In the genomic region with DNA sequence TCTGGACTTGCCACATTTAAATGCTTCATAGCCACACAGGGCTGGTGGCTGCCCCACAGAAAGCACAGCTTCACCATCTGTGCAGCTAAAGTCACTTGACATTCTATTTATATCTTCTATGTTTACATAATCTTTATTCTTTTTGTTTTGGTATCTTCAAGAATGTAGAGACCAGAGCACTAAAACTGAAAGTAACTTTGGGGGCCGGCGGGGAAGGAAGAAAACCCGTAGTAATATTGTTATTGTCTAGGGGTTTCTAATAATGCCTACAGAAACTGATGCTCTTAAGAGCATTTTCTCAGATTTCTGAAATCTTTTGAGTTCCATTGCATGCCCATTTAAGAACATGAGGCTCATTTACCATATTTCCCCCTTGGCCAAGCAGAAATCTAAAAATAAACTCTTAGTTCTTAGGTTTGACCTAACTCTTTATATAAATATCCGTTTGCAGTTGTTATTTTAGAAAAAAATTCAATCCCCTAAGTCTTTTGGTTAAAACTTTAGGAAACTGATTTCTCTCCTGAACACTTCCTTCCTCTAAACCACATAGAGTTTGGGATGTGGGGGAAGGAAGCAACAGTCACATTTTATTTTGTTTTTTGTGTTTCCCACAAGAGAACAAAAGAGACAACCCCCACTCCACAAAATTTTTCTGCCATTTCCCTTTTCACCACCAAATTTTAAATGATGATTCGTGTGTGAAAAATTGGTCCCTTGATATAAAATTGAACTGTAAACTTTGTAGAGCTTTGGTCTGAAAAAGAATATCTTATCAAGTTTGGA, we compare ENCODE assay signal across 8 cellular contexts.
DNase-seq lines count a peak whose midpoint lies in the region; ATAC-seq and TF ChIP-seq lines count a peak whose summit lies in the region.

No MANE protein-coding gene starts in this region.

- peaks cover 0 to 2% of the 10 kb centered on the region in 2 donors for H3K9me3 Mint-ChIP-seq in activated T-cell treated with anti-CD3 and anti-CD28 coated beads, Interleukin-2, amount 50 U/mL, for 72 hours
- H3K9me3 Mint-ChIP-seq in activated T-cell treated with anti-CD3 and anti-CD28 coated beads, Interleukin-2, amount 50 U/mL, for 24 hours, result no peaks in the 10 kb centered on the region
- H3K9me3 Mint-ChIP-seq in activated naive CD8-positive, alpha-beta T cell treated with anti-CD3 and anti-CD28 coated beads for 36 hours, result no peaks in the 10 kb centered on the region

- H3K9me3 ChIP-seq in ovary, result no peaks in the 10 kb centered on the region

- no peak overlapping the region for H3K27ac Mint-ChIP-seq in activated T-cell treated with anti-CD3 and anti-CD28 coated beads, Interleukin-2, amount 50 U/mL, for 72 hours
- no peak overlapping the region for H3K27ac Mint-ChIP-seq in activated T-cell treated with anti-CD3 and anti-CD28 coated beads, Interleukin-2, amount 50 U/mL, for 24 hours
- no peak overlapping the region for H3K27ac Mint-ChIP-seq in activated naive CD8-positive, alpha-beta T cell treated with anti-CD3 and anti-CD28 coated beads for 36 hours

- intact Hi-C loops in ovary (cut with DNase I), result no loop called here

- TF ChIP-seq EP300 in ovary (IDR thresholded peaks at IDR 0.05), result no peak

- H3K27me3 Mint-ChIP-seq in activated T-cell treated with anti-CD3 and anti-CD28 coated beads, Interleukin-2, amount 50 U/mL, for 72 hours (ENCODE audit: low read depth), result peaks cover 7% of the 10 kb centered on the region
- peaks cover 3% of the 10 kb centered on the region for H3K27me3 Mint-ChIP-seq in activated T-cell treated with anti-CD3 and anti-CD28 coated beads, Interleukin-2, amount 50 U/mL, for 24 hours
- no peaks in the 10 kb centered on the region for H3K27me3 Mint-ChIP-seq in activated naive CD8-positive, alpha-beta T cell treated with anti-CD3 and anti-CD28 coated beads for 36 hours

- WGBS in ovary, 3 donors, result 3 to 21% (median 4%) methylated on average over 5 of the region's 5 CpGs

- no peaks in the 10 kb centered on the region for H3K36me3 Mint-ChIP-seq in activated T-cell treated with anti-CD3 and anti-CD28 coated beads, Interleukin-2, amount 50 U/mL, for 72 hours (ENCODE audit: insufficient read depth in 2 of 2)
- no peaks in the 10 kb centered on the region for H3K36me3 Mint-ChIP-seq in activated T-cell treated with anti-CD3 and anti-CD28 coated beads, Interleukin-2, amount 50 U/mL, for 24 hours (ENCODE audit: low read depth)
- no peaks in the 10 kb centered on the region for H3K36me3 Mint-ChIP-seq in activated naive CD8-positive, alpha-beta T cell treated with anti-CD3 and anti-CD28 coated beads for 36 hours

- no peaks in the 10 kb centered on the region for H3K27me3 ChIP-seq in ovary

- H3K27ac ChIP-seq in ovary, result peak overlapping the region in 1 of 2 donors; percentile 27

- H3K4me1 Mint-ChIP-seq in activated T-cell treated with anti-CD3 and anti-CD28 coated beads, Interleukin-2, amount 50 U/mL, for 72 hours (ENCODE audit: low read depth), result no peaks in the 10 kb centered on the region
- H3K4me1 Mint-ChIP-seq in activated T-cell treated with anti-CD3 and anti-CD28 coated beads, Interleukin-2, amount 50 U/mL, for 24 hours (ENCODE audit: low read depth), result peaks cover 9% of the 10 kb centered on the region
- peaks cover 4% of the 10 kb centered on the region for H3K4me1 Mint-ChIP-seq in activated naive CD8-positive, alpha-beta T cell treated with anti-CD3 and anti-CD28 coated beads for 36 hours

- H3K4me1 ChIP-seq in ovary (ENCODE audit: insufficient read depth), result no peaks in the 10 kb centered on the region

- TF ChIP-seq CTCF in ovary (IDR thresholded peaks at IDR 0.05), result no peak

- TF ChIP-seq POLR2A in ovary (IDR thresholded peaks at IDR 0.05), result no peak

- no peaks in the 10 kb centered on the region for H3K36me3 ChIP-seq in ovary

- H3K4me3 ChIP-seq in ovary, result peak overlapping the region; percentile 21

- no peak for ATAC-seq in activated T-cell treated with anti-CD3 and anti-CD28 coated beads, Interleukin-2, amount 50 U/mL, for 72 hours (replicated peaks in 1 of 2)
- ATAC-seq in HG03064 (IDR thresholded peaks at IDR 0.05; ENCODE audit: low read depth, unreplicated experiment), result peak; percentile 99

- no peak for DNase-seq in activated T-cell treated with anti-CD3 and anti-CD28 coated beads, Interleukin-2, amount 50 U/mL, for 72 hours
- no peak for DNase-seq in activated T-cell treated with anti-CD3 and anti-CD28 coated beads, Interleukin-2, amount 50 U/mL, for 24 hours
- DNase-seq in activated naive CD8-positive, alpha-beta T cell treated with anti-CD3 and anti-CD28 coated beads for 36 hours, result no peak
- DNase-seq in ovary (no peak), NCI-H774 (lab: John Stamatoyannopoulos, UW) (no peak), HUDEP-2 (lab: John Stamatoyannopoulos, UW; ENCODE audit: unreplicated experiment in 76 of 76) (no peak)
- DNase-seq in activated CD8-positive, alpha-beta memory T cell treated with anti-CD3 and anti-CD28 coated beads, Interleukin-2, amount 50 U/mL, for 48 hours, result no peak

- H3K4me3 Mint-ChIP-seq in activated T-cell treated with anti-CD3 and anti-CD28 coated beads, Interleukin-2, amount 50 U/mL, for 72 hours, result peak overlapping the region; percentile 2 to 63
- no peak overlapping the region for H3K4me3 Mint-ChIP-seq in activated T-cell treated with anti-CD3 and anti-CD28 coated beads, Interleukin-2, amount 50 U/mL, for 24 hours
- H3K4me3 Mint-ChIP-seq in activated naive CD8-positive, alpha-beta T cell treated with anti-CD3 and anti-CD28 coated beads for 36 hours, result peak overlapping the region; percentile 25
